ENCODE assay signal across 1 cellular context in genomic region chr19:55640043-55640576, GRCh38.
TF ChIP-seq lines count a peak whose summit lies in the region.

No MANE protein-coding gene starts in this region.

TF ChIP-seq in K562, 482 proteins besides CTCF, POLR2A, EP300 and RAD21 (continued from another document and continues in another):
- TF ChIP-seq SOX6 (IDR thresholded peaks at IDR 0.05) (peak; percentile 36; the same call in 1 of the 2 replicates), GMEB1 (CRISPR knock-in tag; IDR thresholded peaks at IDR 0.05) (0 out of 2 replicates have a peak, but pooled peaks have one; percentile 22), MTA2 (IDR thresholded peaks at IDR 0.05; ENCODE audit: low read depth) (no peak), RAD51 (IDR thresholded peaks at IDR 0.05; ENCODE audit: borderline replicate concordance, low read depth) (0 out of 2 replicates have a peak, but pooled peaks have one; percentile 33), NKRF (IDR thresholded peaks at IDR 0.05; ENCODE audit: borderline replicate concordance) (no peak), SIN3A (IDR thresholded peaks at IDR 0.05; ENCODE audit: borderline replicate concordance in 2 of 2, control insufficient read depth in 1 of 2, low read depth in 2 of 2, low read length in 2 of 2) (peak in 1 of 2 experiments; percentile 36; a peak in 1 of 4 replicates), BHLHE40 (IDR thresholded peaks at IDR 0.05; ENCODE audit: low read length) (peak; percentile 61), ZNF184 (CRISPR knock-in tag; IDR thresholded peaks at IDR 0.05) (no peak), MGA (IDR thresholded peaks at IDR 0.05) (peak; percentile 100), HDAC2 (IDR thresholded peaks at IDR 0.05) (0 out of 2 replicates have a peak, but pooled peaks have one; percentile 54), NCOA1 (IDR thresholded peaks at IDR 0.05; ENCODE audit: low read depth) (no peak), GTF2B (IDR thresholded peaks at IDR 0.05; ENCODE audit: extremely low read depth, insufficient read length) (no peak), E2F3 (CRISPR knock-in tag; IDR thresholded peaks at IDR 0.05) (no peak), RBM15 (IDR thresholded peaks at IDR 0.05; ENCODE audit: insufficient read depth, low read length) (no peak), TCFL5 (CRISPR knock-in tag; conservative IDR thresholded peaks at IDR 0.05) (no peak), MYC (IDR thresholded peaks at IDR 0.05; ENCODE audit: low read depth, low read length) (peak; percentile 98), MYC (CRISPR knock-in tag; IDR thresholded peaks at IDR 0.05; ENCODE audit: borderline replicate concordance, low read depth) (peak; percentile 69; the same call in 1 of the 2 replicates), ESRRA (IDR thresholded peaks at IDR 0.05; ENCODE audit: borderline replicate concordance, low read depth) (peak; percentile 12; the same call in 1 of the 2 replicates), MEF2D (tag; conservative IDR thresholded peaks at IDR 0.05; ENCODE audit: low read depth) (no peak), ATF4 (CRISPR knock-in tag; IDR thresholded peaks at IDR 0.05) (0 out of 2 replicates have a peak, but pooled peaks have one; percentile 12), PREB (CRISPR knock-in tag; IDR thresholded peaks at IDR 0.05) (no peak), ZNF224 (CRISPR knock-in tag; IDR thresholded peaks at IDR 0.05) (peak; percentile 98), NR2C2 (CRISPR knock-in tag; IDR thresholded peaks at IDR 0.05) (peak; percentile 77), NR2C2 (tag; IDR thresholded peaks at IDR 0.05) (no peak), NFE2L1 (tag; IDR thresholded peaks at IDR 0.05; ENCODE audit: borderline replicate concordance, low read depth) (no peak), ZNF707 (CRISPR knock-in tag; conservative IDR thresholded peaks at IDR 0.05) (no peak), VEZF1 (CRISPR knock-in tag; IDR thresholded peaks at IDR 0.05) (no peak), EGR1 (conservative IDR thresholded peaks at IDR 0.05) (no peak), RBFOX2 (IDR thresholded peaks at IDR 0.05; ENCODE audit: low read depth, low read length) (peak; percentile 78), NFATC3 (IDR thresholded peaks at IDR 0.05) (no peak), ZBTB11 (CRISPR knock-in tag; IDR thresholded peaks at IDR 0.05) (no peak), SMARCE1 (IDR thresholded peaks at IDR 0.05) (no peak), NR1H2 (CRISPR knock-in tag; IDR thresholded peaks at IDR 0.05) (peak; percentile 89; the same call in 1 of the 2 replicates), BMI1 (IDR thresholded peaks at IDR 0.05; ENCODE audit: low read length) (no peak), THRAP3 (IDR thresholded peaks at IDR 0.05; ENCODE audit: borderline replicate concordance) (no peak)
